ENCODE assay signal across 12 cellular contexts in the genomic region with DNA sequence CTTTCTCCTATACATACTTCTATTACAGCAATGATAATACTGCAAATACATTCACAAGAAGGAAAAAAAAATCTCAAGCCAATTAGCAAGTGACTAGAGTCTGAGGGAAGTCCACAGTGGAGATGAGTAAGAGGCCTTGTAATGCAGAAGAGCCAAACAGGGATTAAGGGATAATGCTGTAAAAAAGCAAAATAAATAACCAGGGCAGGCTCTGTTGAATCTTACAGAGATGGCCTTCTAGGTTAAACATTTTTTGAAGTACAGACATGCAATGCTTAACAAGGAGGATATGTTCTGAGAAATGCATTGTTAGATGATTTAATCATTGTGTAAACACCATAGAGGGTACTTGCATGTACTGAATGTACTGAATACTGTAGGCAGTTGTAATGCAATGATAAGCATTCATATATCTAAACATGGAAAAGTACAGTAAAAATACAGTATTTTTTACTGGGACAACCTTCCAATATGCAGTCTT.
DNase-seq lines count a peak whose midpoint lies in the region; ATAC-seq and TF ChIP-seq lines count a peak whose summit lies in the region.
"Had no signal": no experiment of that assay in that cellular context is flagged by ENCODE, and none has a peak within 500 bp of the region (broad histone marks: within the 10 kb centered on the region; RNA-seq: fewer than 3 reads in every experiment).

No MANE protein-coding gene starts in this region.

- no peak for TF ChIP-seq POLR2A in IMR-90 (IDR thresholded peaks at IDR 0.05; ENCODE audit: low read depth, low read length)

- peak overlapping the region; percentile 99 for H3K56ac ChIP-seq in IMR-90 (ENCODE audit: extremely low read depth, insufficient read depth, low read length)

- peak overlapping the region; percentile 100; the same call in 2 of the 3 replicates for H2BK15ac ChIP-seq in IMR-90 (ENCODE audit: low read depth, low read length)

- H3K14ac ChIP-seq in IMR-90 (replicated peaks; ENCODE audit: low read depth, low read length) = no peak overlapping the region

- H3K36me3 ChIP-seq in BJ (ENCODE audit: control insufficient read depth, insufficient read depth, low read length) (no peaks in the 10 kb centered on the region), IMR-90 (ENCODE audit: control insufficient read depth, insufficient read depth, low read length) (no peaks in the 10 kb centered on the region), mesodermal cell (ENCODE audit: control insufficient read depth, insufficient read depth, low read length) (no peaks in the 10 kb centered on the region), Karpas-422 (ENCODE audit: insufficient read depth, low read length) (no peaks in the 10 kb centered on the region)
- H3K36me3 ChIP-seq: pancreas had no signal

- peak overlapping the region; percentile 100; the same call in 1 of the 2 replicates for H2BK20ac ChIP-seq in IMR-90 (ENCODE audit: low read depth, low read length)

- no TSS peak for BruUV-seq in IMR-90 (replicated peaks; lab: Mats Ljungman, UMichigan)

- ATAC-seq in IMR-90 (ENCODE audit: low read depth) (peak; percentile 93), GM18858 (IDR thresholded peaks at IDR 0.05; ENCODE audit: unreplicated experiment) (no peak)

- H3K9ac ChIP-seq in IMR-90 (ENCODE audit: low read depth, low read length) (no peak overlapping the region), Karpas-422 (ENCODE audit: low read length) (no peak overlapping the region)

- in situ Hi-C loops in IMR-90 (cut with MboI; ENCODE audit: low sequenced_read_pairs) (no loop called here), T47D (cut with HindIII; ENCODE audit: low pct_unique_long_range_greater_than_20kb, low sequenced_read_pairs) (no loop called here)

- intact Hi-C loops in IMR-90 (cut with micrococcal nuclease) = loop anchor here (2.0 to 5.0 kb wide), 3 partner anchors 26 to 92 kb away; no protein-coding TSS in a partner anchor

- no peak overlapping the region for H2AFZ ChIP-seq in IMR-90 (replicated peaks; ENCODE audit: low read length, poor library complexity)
- no peak overlapping the region for H2AFZ ChIP-seq in Karpas-422 (ENCODE audit: low read length)

- H3K9me3 Mint-ChIP-seq in immature natural killer cell = no peaks in the 10 kb centered on the region

- TF ChIP-seq CTCF in BJ (IDR thresholded peaks at IDR 0.05; ENCODE audit: insufficient read depth, low read depth, low read length) (no peak), IMR-90 (conservative IDR thresholded peaks at IDR 0.05; ENCODE audit: low read depth, low read length) (no peak)

- peaks cover 25% of the 10 kb centered on the region for H3K9me1 ChIP-seq in IMR-90 (ENCODE audit: insufficient read depth, low read length)

- H2BK5ac ChIP-seq in IMR-90 (ENCODE audit: low read depth, low read length, poor library complexity, severe bottlenecking) = peak overlapping the region; percentile 100

- no peaks in the 10 kb centered on the region for H3K9me3 ChIP-seq in IMR-90 (ENCODE audit: control insufficient read depth, insufficient read depth, low read length)
- peaks cover 5% of the 10 kb centered on the region for H3K9me3 ChIP-seq in mesodermal cell (ENCODE audit: control insufficient read depth, low read length)
- H3K9me3 ChIP-seq in Karpas-422 (ENCODE audit: low read length) = no peaks in the 10 kb centered on the region
- H3K9me3 ChIP-seq: pancreas had no signal

- H4K91ac ChIP-seq in IMR-90 (ENCODE audit: insufficient read depth, low read depth, low read length) = peak overlapping the region; percentile 100

- H2BK120ac ChIP-seq in IMR-90 (ENCODE audit: low read depth, low read length) = peak overlapping the region; percentile 100; the same call in 1 of the 2 replicates

- H3K4me1 ChIP-seq in IMR-90 (ENCODE audit: control insufficient read depth, insufficient read depth, low read length) = peaks cover 29% of the 10 kb centered on the region
- peaks cover 51% of the 10 kb centered on the region for H3K4me1 ChIP-seq in mesodermal cell (ENCODE audit: control insufficient read depth, insufficient read depth, low read length, poor library complexity, severe bottlenecking)
- H3K4me1 ChIP-seq in Karpas-422 (ENCODE audit: low read length) = no peaks in the 10 kb centered on the region
- H3K4me1 ChIP-seq: pancreas had no signal

- H3K27me3 ChIP-seq in BJ (ENCODE audit: control insufficient read depth, insufficient read depth, low read length) (no peaks in the 10 kb centered on the region), IMR-90 (ENCODE audit: control insufficient read depth, insufficient read depth, low read length) (no peaks in the 10 kb centered on the region), Karpas-422 (ENCODE audit: low read length) (no peaks in the 10 kb centered on the region)
- H3K27me3 ChIP-seq: pancreas had no signal

- no peaks in the 10 kb centered on the region for H3K4me1 Mint-ChIP-seq in immature natural killer cell

- POLR2A ChIA-PET in BJ (lab: Charles Lee) (no interaction called here), IMR-90 (lab: Charles Lee; ENCODE audit: unreplicated experiment) (interaction anchor here (1.2 kb wide), 1 partner anchor 136 kb away, joined by 4 read pairs; no protein-coding TSS in a partner anchor)

- CTCF ChIA-PET in BJ (lab: Yijun Ruan, JAX) = interaction anchor here (0.9 kb wide), 1 partner anchor 30 kb away, joined by 3 read pairs; no protein-coding TSS in a partner anchor
- CTCF ChIA-PET in IMR-90 (lab: Yijun Ruan, JAX) = no interaction called here

- no peaks in the 10 kb centered on the region for H3K79me2 ChIP-seq in Karpas-422 (ENCODE audit: low read length)

- H3K4me2 ChIP-seq in IMR-90 (ENCODE audit: low read depth, low read length) (no peak overlapping the region), Karpas-422 (ENCODE audit: low read depth, low read length, poor library complexity, severe bottlenecking) (no peak overlapping the region)

- DNase-seq in BJ (ENCODE audit: low read depth) = peak; percentile 86
- peak; percentile 99 for DNase-seq in IMR-90
- DNase-seq in T47D (ENCODE audit: low read depth in 1 of 2, low spot score in 1 of 2) = peak; percentile 14 to 80
- no peak for DNase-seq in SK-N-DZ (ENCODE audit: low spot score)
- DNase-seq in immature natural killer cell = no peak
- DNase-seq in Karpas-422 = no peak
- DNase-seq: activated CD4-positive, alpha-beta T cell treated with anti-CD3 and anti-CD28 coated beads, Interleukin-2, amount 50 U/mL, for 1 hour; DND-41; pancreas; stimulated activated CD8-positive, alpha-beta memory T cell treated with anti-CD3 and anti-CD28 coated beads, Interleukin-4, amount 100 ng/mL, for 48 hours had no signal

- peaks cover 0 to 3% (median 3%) of the 10 kb centered on the region in 3 donors for H3K36me3 Mint-ChIP-seq in immature natural killer cell

- no peak overlapping the region for H4K5ac ChIP-seq in IMR-90 (ENCODE audit: low read depth, low read length)

- H4K8ac ChIP-seq in IMR-90 (ENCODE audit: low read depth in 2 of 2, low read length in 2 of 2) = peak overlapping the region; percentile 95 to 100; a peak in 2 of 4 replicates

- no peak overlapping the region for H3K27ac Mint-ChIP-seq in immature natural killer cell

- dilution Hi-C loops in IMR-90 (cut with HindIII; ENCODE audit: low sequenced_read_pairs, unreplicated experiment) = no loop called here

- H3K79me1 ChIP-seq in IMR-90 (ENCODE audit: low read depth in 1 of 2, low read length in 2 of 2) = peaks cover 8 to 28% of the 10 kb centered on the region in 2 experiments; a peak in 3 of 4 replicates

- peak overlapping the region; percentile 100; the same call in 1 of the 2 replicates for H3K4ac ChIP-seq in IMR-90 (ENCODE audit: low read depth, low read length)

- no peaks in the 10 kb centered on the region for H3K9me2 ChIP-seq in Karpas-422 (replicated peaks; ENCODE audit: insufficient read depth, low read length)

- peak overlapping the region; percentile 100 for H3K18ac ChIP-seq in IMR-90 (ENCODE audit: low read depth, low read length)

- H4K20me1 ChIP-seq in IMR-90 (ENCODE audit: insufficient read depth, low read length) = no peaks in the 10 kb centered on the region
- no peaks in the 10 kb centered on the region for H4K20me1 ChIP-seq in Karpas-422 (ENCODE audit: insufficient read depth, low read depth, low read length)

- H3K4me3 ChIP-seq in BJ (ENCODE audit: low read depth, low read length) = no peak overlapping the region
- H3K4me3 ChIP-seq in IMR-90 (ENCODE audit: insufficient read depth, low read depth, low read length) = no peak overlapping the region
- H3K4me3 ChIP-seq in mesodermal cell (ENCODE audit: extremely low read depth, insufficient read depth, low read length, poor library complexity, severe bottlenecking) = no peak overlapping the region
- no peak overlapping the region for H3K4me3 ChIP-seq in Karpas-422 (ENCODE audit: low read length)
- H3K4me3 ChIP-seq: pancreas had no signal

- H3K23ac ChIP-seq in IMR-90 (ENCODE audit: low read depth, low read length) = peak overlapping the region; percentile 99; the same call in 1 of the 2 replicates

- no peak overlapping the region for H3K4me3 Mint-ChIP-seq in immature natural killer cell

- no peak overlapping the region for H2AK9ac ChIP-seq in IMR-90 (replicated peaks; ENCODE audit: low read depth, low read length, poor library complexity)

- peaks cover 0 to 4% (median 1%) of the 10 kb centered on the region in 3 donors for H3K27me3 Mint-ChIP-seq in immature natural killer cell (ENCODE audit: low read depth in 3 of 3)

- H2AK5ac ChIP-seq in IMR-90 (ENCODE audit: low read depth, low read length) = no peak overlapping the region

- H3K27ac ChIP-seq in IMR-90 (ENCODE audit: insufficient read depth, low read length) (peak overlapping the region; percentile 100), mesodermal cell (ENCODE audit: low read depth, low read length, severe bottlenecking) (peak overlapping the region; percentile 82), Karpas-422 (ENCODE audit: low read length) (no peak overlapping the region)
- H3K27ac ChIP-seq: pancreas had no signal

- TF ChIP-seq RAD21 in IMR-90 (IDR thresholded peaks at IDR 0.05; ENCODE audit: low read length) = peak; percentile 28

TF ChIP-seq in IMR-90, 13 proteins besides CTCF, POLR2A, EP300 and RAD21 (continues in another document):
- TF ChIP-seq BHLHE40 (IDR thresholded peaks at IDR 0.05; ENCODE audit: low read depth, low read length) (0 out of 2 replicates have a peak, but pooled peaks have one; percentile 50), FOS (IDR thresholded peaks at IDR 0.05; ENCODE audit: low read depth, low read length) (peak; percentile 61), MAFK (IDR thresholded peaks at IDR 0.05; ENCODE audit: low read depth, low read length) (0 out of 2 replicates have a peak, but pooled peaks have one; percentile 22), CHD1 (IDR thresholded peaks at IDR 0.05; ENCODE audit: low read depth, low read length) (no peak), RFX5 (IDR thresholded peaks at IDR 0.05; ENCODE audit: low read depth, low read length) (no peak)
- TF ChIP-seq, protein P1, sequence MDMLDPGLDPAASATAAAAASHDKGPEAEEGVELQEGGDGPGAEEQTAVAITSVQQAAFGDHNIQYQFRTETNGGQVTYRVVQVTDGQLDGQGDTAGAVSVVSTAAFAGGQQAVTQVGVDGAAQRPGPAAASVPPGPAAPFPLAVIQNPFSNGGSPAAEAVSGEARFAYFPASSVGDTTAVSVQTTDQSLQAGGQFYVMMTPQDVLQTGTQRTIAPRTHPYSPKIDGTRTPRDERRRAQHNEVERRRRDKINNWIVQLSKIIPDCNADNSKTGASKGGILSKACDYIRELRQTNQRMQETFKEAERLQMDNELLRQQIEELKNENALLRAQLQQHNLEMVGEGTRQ (IDR thresholded peaks at IDR 0.05; ENCODE audit: low read depth, low read length) = no peak

Comparison
In these comparisons a context has a peak if more than half of its experiments do, and no peak if none do; other contexts are left out.
1. DNase-seq: peak in BJ (single experiment), IMR-90 (single experiment) and T47D (2 of 2); none in SK-N-DZ (single experiment), immature natural killer cell (0 of 3) and Karpas-422 (single experiment).